ENCODE assay signal across 14 cellular contexts in genomic region chr10:121710971-121711370, GRCh38.
DNase-seq lines count a peak whose midpoint lies in the region; ATAC-seq and TF ChIP-seq lines count a peak whose summit lies in the region.
"Had no signal": no experiment of that assay in that cellular context is flagged by ENCODE, and none has a peak within 500 bp of the region (broad histone marks: within the 10 kb centered on the region; RNA-seq: fewer than 3 reads in every experiment).

No MANE protein-coding gene starts in this region.

- no peak overlapping the region for H3K27ac ChIP-seq in GM23338 (ENCODE audit: low read depth)
- peak overlapping the region; percentile 66 for H3K27ac ChIP-seq in trophoblast cell (ENCODE audit: low read depth, low read length)

- no peak overlapping the region for H3K9ac ChIP-seq in trophoblast cell (ENCODE audit: low read length)

- no peaks in the 10 kb centered on the region for H3F3A ChIP-seq in GM23338 (replicated peaks; ENCODE audit: low read depth)

- H3K79me2 ChIP-seq in GM23338 (replicated peaks; ENCODE audit: insufficient read depth) (no peaks in the 10 kb centered on the region), trophoblast cell (ENCODE audit: control insufficient read depth, insufficient read depth, low read length, poor library complexity) (no peaks in the 10 kb centered on the region)

- H3K36me3 Mint-ChIP-seq in GM23338 (ENCODE audit: low read depth) (no peaks in the 10 kb centered on the region; the same call in 2 of the 3 replicates), glutamatergic neuron (ENCODE audit: unreplicated experiment) (peaks cover 11% of the 10 kb centered on the region), MCF 10A (ENCODE audit: insufficient read depth, unreplicated experiment) (no peaks in the 10 kb centered on the region)

- DNase-seq in GM23338 (ENCODE audit: low spot score) (no peak), cerebellar cortex (ENCODE audit: low spot score) (peak; percentile 82), glutamatergic neuron (no peak), trophoblast cell (peak in 1 of 2 donors; percentile 58), MCF 10A (ENCODE audit: unreplicated experiment) (no peak)
- DNase-seq in stimulated activated CD4-positive, alpha-beta T cell treated with anti-CD3 and anti-CD28 coated beads, Interleukin-2, amount 100 ng/mL, for 48 hours: no peak
- DNase-seq: C1 segment of cervical spinal cord; Calu3; CD4-positive, alpha-beta T cell; DMS 273 treated with DMSO at 0.1 percent for 48 hours; GOT3 had no signal

- CTCF ChIA-PET in MCF 10A (lab: Yijun Ruan, JAX): interaction anchor here (0.6 to 1.0 kb wide), 2 partner anchors 14 to 379 kb away, joined by 3 read pairs; no protein-coding TSS in a partner anchor

- POLR2A ChIA-PET in MCF 10A (lab: Yijun Ruan, JAX): no interaction called here

- H4K12ac ChIP-seq in trophoblast cell (ENCODE audit: low read depth, low read length): no peak overlapping the region

- no peak overlapping the region for H3K4ac ChIP-seq in trophoblast cell (ENCODE audit: low read depth, low read length)

- no peaks in the 10 kb centered on the region for H3K27me3 ChIP-seq in GM23338 (ENCODE audit: insufficient read depth)
- H3K27me3 ChIP-seq in trophoblast cell (ENCODE audit: insufficient read depth, low read length): no peaks in the 10 kb centered on the region

- H3K4me3 ChIP-seq in GM23338 (no peak overlapping the region), trophoblast cell (ENCODE audit: low read depth, low read length) (no peak overlapping the region)
- H3K4me3 ChIP-seq: HAP-1 had no signal

- BruUV-seq in MCF 10A (replicated peaks; lab: Mats Ljungman, UMichigan): no TSS peak

- H2AK5ac ChIP-seq in trophoblast cell (ENCODE audit: low read length): no peak overlapping the region

- no peak overlapping the region for H3K23ac ChIP-seq in trophoblast cell (ENCODE audit: low read length)

- H3K27me3 Mint-ChIP-seq in GM23338 (ENCODE audit: insufficient read depth, low read depth, poor library complexity) (peaks cover 6% of the 10 kb centered on the region), glutamatergic neuron (ENCODE audit: unreplicated experiment) (peaks cover 3% of the 10 kb centered on the region), MCF 10A (ENCODE audit: insufficient read depth, unreplicated experiment) (no peaks in the 10 kb centered on the region)

- no peak for ATAC-seq in GM23338
- ATAC-seq in activated CD4-positive, CD25-positive, alpha-beta regulatory T cell treated with anti-CD3 and anti-CD28 coated beads, Interleukin-2, amount 50 U/mL, for 24 hours: no peak

- peaks cover 8% of the 10 kb centered on the region for H3K9me3 Mint-ChIP-seq in GM23338
- peaks cover 3% of the 10 kb centered on the region for H3K9me3 Mint-ChIP-seq in glutamatergic neuron (ENCODE audit: unreplicated experiment)
- no peaks in the 10 kb centered on the region for H3K9me3 Mint-ChIP-seq in MCF 10A (ENCODE audit: unreplicated experiment)
- H3K9me3 Mint-ChIP-seq: CD4-positive, alpha-beta T cell had no signal

- peaks cover 1% of the 10 kb centered on the region for H3K9me3 ChIP-seq in trophoblast cell (ENCODE audit: insufficient read depth, low read depth, low read length)
- H3K9me3 ChIP-seq: HAP-1 had no signal

- H3K9me2 ChIP-seq in GM23338 (ENCODE audit: insufficient read depth): no peaks in the 10 kb centered on the region

- H3K36me3 ChIP-seq in GM23338 (ENCODE audit: insufficient read depth): no peaks in the 10 kb centered on the region
- H3K36me3 ChIP-seq in trophoblast cell (ENCODE audit: control insufficient read depth in 1 of 2, insufficient read depth in 2 of 2, low read length in 2 of 2): no peaks in the 10 kb centered on the region
- H3K36me3 ChIP-seq: HAP-1 had no signal

- H3K4me1 ChIP-seq in GM23338 (ENCODE audit: insufficient read depth): peaks cover 28% of the 10 kb centered on the region
- peaks cover 0 to 4% of the 10 kb centered on the region in 2 experiments for H3K4me1 ChIP-seq in trophoblast cell (ENCODE audit: control insufficient read depth in 1 of 2, insufficient read depth in 2 of 2, low read length in 2 of 2)

- H3K27ac Mint-ChIP-seq in GM23338: no peak overlapping the region
- peak overlapping the region; percentile 24 for H3K27ac Mint-ChIP-seq in glutamatergic neuron (ENCODE audit: unreplicated experiment)
- H3K27ac Mint-ChIP-seq in MCF 10A (ENCODE audit: low read depth, unreplicated experiment): no peak overlapping the region
- H3K27ac Mint-ChIP-seq: B cell; CD4-positive, alpha-beta T cell had no signal

- intact Hi-C loops in MCF 10A (cut with micrococcal nuclease): no loop called here

- WGBS in trophoblast cell (ENCODE audit: extremely low coverage, insufficient coverage, insufficient read length): no CpG with 5 or more reads among the region's 7 CpGs

- H3K4me3 Mint-ChIP-seq in GM23338 (no peak overlapping the region), glutamatergic neuron (ENCODE audit: unreplicated experiment) (peak overlapping the region; percentile 52), MCF 10A (ENCODE audit: unreplicated experiment) (no peak overlapping the region)
- H3K4me3 Mint-ChIP-seq: B cell; CD4-positive, alpha-beta T cell had no signal

- H4K8ac ChIP-seq in trophoblast cell (ENCODE audit: low read depth, low read length): no peak overlapping the region

- H4K91ac ChIP-seq in trophoblast cell (ENCODE audit: low read depth, low read length): peak overlapping the region; percentile 70

- H2AFZ ChIP-seq in GM23338 (peak overlapping the region; percentile 43), trophoblast cell (ENCODE audit: insufficient read depth, low read length, poor library complexity) (no peak overlapping the region)

- H2BK5ac ChIP-seq in trophoblast cell (ENCODE audit: low read depth, low read length, poor library complexity): peak overlapping the region; percentile 74

- H3K4me1 Mint-ChIP-seq in GM23338 (peaks cover 31% of the 10 kb centered on the region), glutamatergic neuron (ENCODE audit: low read depth, unreplicated experiment) (peaks cover 29% of the 10 kb centered on the region), MCF 10A (ENCODE audit: insufficient read depth, unreplicated experiment) (no peaks in the 10 kb centered on the region)
- H3K4me1 Mint-ChIP-seq: B cell had no signal

- peaks cover 2% of the 10 kb centered on the region for H3K79me1 ChIP-seq in trophoblast cell (ENCODE audit: low read length)

- no peaks in the 10 kb centered on the region for H4K20me1 ChIP-seq in GM23338 (replicated peaks; ENCODE audit: insufficient read depth)

- peak overlapping the region; percentile 56 for H3K14ac ChIP-seq in trophoblast cell (ENCODE audit: low read length)

- H3K4me2 ChIP-seq in GM23338: no peak overlapping the region; the same call in 1 of the 2 replicates
- H3K4me2 ChIP-seq in trophoblast cell (ENCODE audit: low read length): no peak overlapping the region

- peak overlapping the region; percentile 46 for H3K18ac ChIP-seq in trophoblast cell (ENCODE audit: low read length)

- peak overlapping the region; percentile 65 for H2BK12ac ChIP-seq in trophoblast cell (ENCODE audit: low read length)

- TF ChIP-seq CTCF in GM23338 (conservative IDR thresholded peaks at IDR 0.05; ENCODE audit: low read depth in 2 of 2) (no peak), glutamatergic neuron (IDR thresholded peaks at IDR 0.05; ENCODE audit: partially characterized antibody, unreplicated experiment) (no peak), MCF 10A (IDR thresholded peaks at IDR 0.05; ENCODE audit: unreplicated experiment) (no peak)

- peak overlapping the region; percentile 58 for H2BK120ac ChIP-seq in trophoblast cell (ENCODE audit: insufficient read depth, low read length, poor library complexity)

TF ChIP-seq in GM23338, 12 proteins besides CTCF, POLR2A, EP300 and RAD21 (continues in another document):
- TF ChIP-seq ETS1 (IDR thresholded peaks at IDR 0.05) (no peak), POLR2AphosphoS5 (IDR thresholded peaks at IDR 0.05; ENCODE audit: low read depth) (no peak), ZNF114 (CRISPR knock-in tag; IDR thresholded peaks at IDR 0.05) (no peak)
